ENCODE assay signal across 17 cellular contexts in the genomic region with DNA sequence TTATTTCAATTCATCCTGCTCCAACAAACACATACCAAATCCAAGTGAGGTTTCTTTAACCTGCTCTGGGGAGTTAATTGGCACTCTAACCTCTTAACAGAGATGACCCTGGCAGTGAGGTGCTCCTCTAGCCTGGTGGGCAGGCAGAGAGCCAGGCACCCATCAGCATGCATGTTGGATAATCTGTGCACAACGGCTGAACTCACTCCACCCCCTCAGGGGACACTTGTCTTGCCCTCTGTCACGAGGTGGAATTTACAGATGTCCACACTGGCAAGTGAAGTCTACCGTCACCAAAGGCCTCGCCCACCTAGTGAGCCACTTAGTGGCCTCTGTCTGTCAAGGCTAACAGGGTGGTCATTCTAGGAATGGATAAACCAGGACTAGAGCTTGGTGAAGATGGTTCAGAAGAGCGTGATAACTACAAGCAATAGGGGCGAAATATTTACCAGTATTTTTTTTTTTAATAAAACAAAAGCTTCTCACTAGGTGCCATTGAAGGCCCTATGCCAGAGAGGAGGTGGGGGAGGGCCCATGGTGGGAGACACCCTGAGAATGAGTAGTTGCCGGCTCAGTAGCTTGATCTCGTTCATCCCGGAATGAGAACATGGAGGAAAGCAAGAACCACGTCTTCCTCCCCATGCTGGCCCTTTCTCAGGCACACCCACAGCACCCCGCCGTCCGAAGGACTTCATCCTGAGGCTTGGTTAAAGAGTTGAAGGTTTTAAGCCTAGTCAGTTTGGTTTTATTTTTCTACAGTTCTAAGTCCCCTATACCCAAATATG. TPM values are rescaled to one million over a fixed set of nuclear protein-coding genes. Genes with fewer than 3 reads are reported as not detected.
DNase-seq lines count a peak whose midpoint lies in the region; ATAC-seq and TF ChIP-seq lines count a peak whose summit lies in the region.
"Had no signal": no experiment of that assay in that cellular context is flagged by ENCODE, and none has a peak within 500 bp of the region (broad histone marks: within the 10 kb centered on the region; RNA-seq: fewer than 3 reads in every experiment).

No MANE protein-coding gene starts in this region.

- no peaks in the 10 kb centered on the region for H3K9me3 ChIP-seq in left ventricle myocardium inferior (replicated peaks)
- no peaks in the 10 kb centered on the region for H3K9me3 ChIP-seq in thyroid gland
- H3K9me3 ChIP-seq: upper lobe of right lung had no signal

- no peaks in the 10 kb centered on the region for H3K9me3 Mint-ChIP-seq in activated B cell treated with CpG ODN at 0.5 μM for 24 hours

- H3K4me1 Mint-ChIP-seq in activated B cell treated with CpG ODN at 0.5 μM for 24 hours: peaks cover 55% of the 10 kb centered on the region

- no peak overlapping the region for H3K4me3 ChIP-seq in left ventricle myocardium inferior
- H3K4me3 ChIP-seq in thyroid gland (replicated peaks in 1 of 3): no peak overlapping the region
- H3K4me3 ChIP-seq: upper lobe of right lung had no signal

- peak; percentile 57 for DNase-seq in Right ventricle myocardium superior
- DNase-seq in Right ventricle myocardium inferior (ENCODE audit: missing footprints): no peak
- DNase-seq in activated B cell treated with CpG ODN at 0.5 μM for 24 hours: no peak
- peak; percentile 51 for DNase-seq in left ventricle myocardium inferior
- DNase-seq in thyroid gland: peak; percentile 37 to 51
- DNase-seq in NCI-H1436 (lab: John Stamatoyannopoulos, UW): no peak
- DNase-seq in T-helper 9 cell: no peak
- DNase-seq: AML-193, brain microvascular endothelial cell, islet precursor cell, MM.1S, NCI-H2081 treated with DMSO at 0.1 percent for 48 hours, NCI-H748 treated with DMSO at 0.1 percent for 48 hours, SHP77, upper lobe of right lung had no signal

- intact Hi-C loops in Right ventricle myocardium superior (cut with DNase I) (no loop called here), Right ventricle myocardium inferior (cut with DNase I) (no loop called here), activated B cell treated with CpG ODN at 0.5 μM for 24 hours (cut with micrococcal nuclease) (no loop called here), left ventricle myocardium inferior (cut with micrococcal nuclease) (no loop called here), thyroid gland (cut with DNase I) (no loop called here)

- CTCF ChIA-PET in activated B cell treated with CpG ODN at 0.5 μM for 24 hours (lab: Charles Lee): no interaction called here

- H3K27ac ChIP-seq in left ventricle myocardium inferior (replicated peaks): peak overlapping the region; percentile 71
- peak overlapping the region in 1 of 3 donors; percentile 7 for H3K27ac ChIP-seq in thyroid gland
- H3K27ac ChIP-seq: brain microvascular endothelial cell had no signal

- H3K27me3 ChIP-seq in left ventricle myocardium inferior (ENCODE audit: low read depth) (no peaks in the 10 kb centered on the region), thyroid gland (no peaks in the 10 kb centered on the region)
- H3K27me3 ChIP-seq: brain microvascular endothelial cell, upper lobe of right lung had no signal

- H3K4me3 Mint-ChIP-seq in activated B cell treated with CpG ODN at 0.5 μM for 24 hours: no peak overlapping the region

- no peaks in the 10 kb centered on the region for H3K27me3 Mint-ChIP-seq in activated B cell treated with CpG ODN at 0.5 μM for 24 hours

- WGBS in thyroid gland, 2 donors: 76 to 80% methylated on average over 13 of the region's 13 CpGs

- TF ChIP-seq POLR2A in thyroid gland (IDR thresholded peaks at IDR 0.05): no peak

- H3K4me1 ChIP-seq in left ventricle myocardium inferior (peaks cover 69% of the 10 kb centered on the region), thyroid gland (peaks cover 19 to 33% of the 10 kb centered on the region in 2 donors)

- peak overlapping the region; percentile 84 for H3K27ac Mint-ChIP-seq in activated B cell treated with CpG ODN at 0.5 μM for 24 hours

- POLR2A ChIA-PET in activated B cell treated with CpG ODN at 0.5 μM for 24 hours (lab: Charles Lee): interaction anchor here (0.9 kb wide), 1 partner anchor 17 kb away, joined by 3 read pairs; no protein-coding TSS in a partner anchor

- peaks cover 75% of the 10 kb centered on the region for H3K36me3 Mint-ChIP-seq in activated B cell treated with CpG ODN at 0.5 μM for 24 hours (ENCODE audit: low read depth)

- no peak for TF ChIP-seq CTCF in activated B cell treated with CpG ODN at 0.5 μM for 24 hours (IDR thresholded peaks at IDR 0.05)
- no peak for TF ChIP-seq CTCF in left ventricle myocardium inferior (IDR thresholded peaks at IDR 0.05; ENCODE audit: borderline replicate concordance)
- TF ChIP-seq CTCF in thyroid gland (IDR thresholded peaks at IDR 0.05): no peak

- H3K36me3 ChIP-seq in left ventricle myocardium inferior (peaks cover 79% of the 10 kb centered on the region), thyroid gland (peaks cover 54 to 61% of the 10 kb centered on the region in 2 donors)

- peak; percentile 44 for ATAC-seq in Right ventricle myocardium superior (ENCODE audit: poor library complexity)
- no peak for ATAC-seq in Right ventricle myocardium inferior
- no peak for ATAC-seq in activated B cell treated with CpG ODN at 0.5 μM for 24 hours (ENCODE audit: low read depth)
- ATAC-seq in GM18868 (IDR thresholded peaks at IDR 0.05; ENCODE audit: unreplicated experiment): no peak
- ATAC-seq: upper lobe of right lung had no signal

RNA-seq across cellular contexts. Expression of gene PLD6, which starts 25.2 kb away (rescaled TPM):
- total RNA-seq in Right ventricle myocardium superior (10.2 TPM), Right ventricle myocardium inferior (12.9 TPM), activated B cell treated with CpG ODN at 0.5 μM for 24 hours (6.2 and 7.6 TPM in 2 replicates), left ventricle myocardium inferior (7.3 TPM), thyroid gland (1 to 10 TPM; 1.3 to 3.2 (median 2.5) TPM)
- total RNA-seq: HT1080 had no signal

RNA-seq across cellular contexts. Expression of gene FLCN, which starts 56.0 kb away (rescaled TPM):
- total RNA-seq in Right ventricle myocardium superior (52.3 TPM), Right ventricle myocardium inferior (56.4 TPM), activated B cell treated with CpG ODN at 0.5 μM for 24 hours (54.5 and 62.3 TPM in 2 replicates), left ventricle myocardium inferior (46.6 TPM), thyroid gland (10 to 100 TPM; 61.5 to 79.7 (median 68.2) TPM)

Comparison
In these comparisons a context has a peak if more than half of its experiments do, and no peak if none do; other contexts are left out.
1. DNase-seq: peak in Right ventricle myocardium superior (single experiment), left ventricle myocardium inferior (single experiment) and thyroid gland (2 of 2); none in Right ventricle myocardium inferior (single experiment), activated B cell treated with CpG ODN at 0.5 μM for 24 hours (single experiment), NCI-H1436 (single experiment) and T-helper 9 cell (single experiment).